Comparison of ENCODE assay signal across 1 cellular context in genomic region chrX:48854898-48855297, GRCh38.
TF ChIP-seq lines count a peak whose summit lies in the region.

No MANE protein-coding gene starts in this region.

TF ChIP-seq in H1, 55 proteins besides CTCF, POLR2A, EP300 and RAD21:
- TF ChIP-seq TAF7 (optimal IDR thresholded peaks at IDR 0.05; ENCODE audit: borderline replicate concordance, low read depth, low read length) = no peak
- TF ChIP-seq RFX5 (IDR thresholded peaks at IDR 0.05; ENCODE audit: borderline replicate concordance, low read depth, low read length) = no peak
- TF ChIP-seq SP1 (IDR thresholded peaks at IDR 0.05; ENCODE audit: low read depth, low read length) = no peak
- no peak for TF ChIP-seq ZNF274 (IDR thresholded peaks at IDR 0.05; ENCODE audit: borderline replicate concordance, extremely low read depth, low read length)
- TF ChIP-seq GTF2F1 (IDR thresholded peaks at IDR 0.05; ENCODE audit: borderline replicate concordance, low read depth, low read length) = no peak
- TF ChIP-seq, protein P1, sequence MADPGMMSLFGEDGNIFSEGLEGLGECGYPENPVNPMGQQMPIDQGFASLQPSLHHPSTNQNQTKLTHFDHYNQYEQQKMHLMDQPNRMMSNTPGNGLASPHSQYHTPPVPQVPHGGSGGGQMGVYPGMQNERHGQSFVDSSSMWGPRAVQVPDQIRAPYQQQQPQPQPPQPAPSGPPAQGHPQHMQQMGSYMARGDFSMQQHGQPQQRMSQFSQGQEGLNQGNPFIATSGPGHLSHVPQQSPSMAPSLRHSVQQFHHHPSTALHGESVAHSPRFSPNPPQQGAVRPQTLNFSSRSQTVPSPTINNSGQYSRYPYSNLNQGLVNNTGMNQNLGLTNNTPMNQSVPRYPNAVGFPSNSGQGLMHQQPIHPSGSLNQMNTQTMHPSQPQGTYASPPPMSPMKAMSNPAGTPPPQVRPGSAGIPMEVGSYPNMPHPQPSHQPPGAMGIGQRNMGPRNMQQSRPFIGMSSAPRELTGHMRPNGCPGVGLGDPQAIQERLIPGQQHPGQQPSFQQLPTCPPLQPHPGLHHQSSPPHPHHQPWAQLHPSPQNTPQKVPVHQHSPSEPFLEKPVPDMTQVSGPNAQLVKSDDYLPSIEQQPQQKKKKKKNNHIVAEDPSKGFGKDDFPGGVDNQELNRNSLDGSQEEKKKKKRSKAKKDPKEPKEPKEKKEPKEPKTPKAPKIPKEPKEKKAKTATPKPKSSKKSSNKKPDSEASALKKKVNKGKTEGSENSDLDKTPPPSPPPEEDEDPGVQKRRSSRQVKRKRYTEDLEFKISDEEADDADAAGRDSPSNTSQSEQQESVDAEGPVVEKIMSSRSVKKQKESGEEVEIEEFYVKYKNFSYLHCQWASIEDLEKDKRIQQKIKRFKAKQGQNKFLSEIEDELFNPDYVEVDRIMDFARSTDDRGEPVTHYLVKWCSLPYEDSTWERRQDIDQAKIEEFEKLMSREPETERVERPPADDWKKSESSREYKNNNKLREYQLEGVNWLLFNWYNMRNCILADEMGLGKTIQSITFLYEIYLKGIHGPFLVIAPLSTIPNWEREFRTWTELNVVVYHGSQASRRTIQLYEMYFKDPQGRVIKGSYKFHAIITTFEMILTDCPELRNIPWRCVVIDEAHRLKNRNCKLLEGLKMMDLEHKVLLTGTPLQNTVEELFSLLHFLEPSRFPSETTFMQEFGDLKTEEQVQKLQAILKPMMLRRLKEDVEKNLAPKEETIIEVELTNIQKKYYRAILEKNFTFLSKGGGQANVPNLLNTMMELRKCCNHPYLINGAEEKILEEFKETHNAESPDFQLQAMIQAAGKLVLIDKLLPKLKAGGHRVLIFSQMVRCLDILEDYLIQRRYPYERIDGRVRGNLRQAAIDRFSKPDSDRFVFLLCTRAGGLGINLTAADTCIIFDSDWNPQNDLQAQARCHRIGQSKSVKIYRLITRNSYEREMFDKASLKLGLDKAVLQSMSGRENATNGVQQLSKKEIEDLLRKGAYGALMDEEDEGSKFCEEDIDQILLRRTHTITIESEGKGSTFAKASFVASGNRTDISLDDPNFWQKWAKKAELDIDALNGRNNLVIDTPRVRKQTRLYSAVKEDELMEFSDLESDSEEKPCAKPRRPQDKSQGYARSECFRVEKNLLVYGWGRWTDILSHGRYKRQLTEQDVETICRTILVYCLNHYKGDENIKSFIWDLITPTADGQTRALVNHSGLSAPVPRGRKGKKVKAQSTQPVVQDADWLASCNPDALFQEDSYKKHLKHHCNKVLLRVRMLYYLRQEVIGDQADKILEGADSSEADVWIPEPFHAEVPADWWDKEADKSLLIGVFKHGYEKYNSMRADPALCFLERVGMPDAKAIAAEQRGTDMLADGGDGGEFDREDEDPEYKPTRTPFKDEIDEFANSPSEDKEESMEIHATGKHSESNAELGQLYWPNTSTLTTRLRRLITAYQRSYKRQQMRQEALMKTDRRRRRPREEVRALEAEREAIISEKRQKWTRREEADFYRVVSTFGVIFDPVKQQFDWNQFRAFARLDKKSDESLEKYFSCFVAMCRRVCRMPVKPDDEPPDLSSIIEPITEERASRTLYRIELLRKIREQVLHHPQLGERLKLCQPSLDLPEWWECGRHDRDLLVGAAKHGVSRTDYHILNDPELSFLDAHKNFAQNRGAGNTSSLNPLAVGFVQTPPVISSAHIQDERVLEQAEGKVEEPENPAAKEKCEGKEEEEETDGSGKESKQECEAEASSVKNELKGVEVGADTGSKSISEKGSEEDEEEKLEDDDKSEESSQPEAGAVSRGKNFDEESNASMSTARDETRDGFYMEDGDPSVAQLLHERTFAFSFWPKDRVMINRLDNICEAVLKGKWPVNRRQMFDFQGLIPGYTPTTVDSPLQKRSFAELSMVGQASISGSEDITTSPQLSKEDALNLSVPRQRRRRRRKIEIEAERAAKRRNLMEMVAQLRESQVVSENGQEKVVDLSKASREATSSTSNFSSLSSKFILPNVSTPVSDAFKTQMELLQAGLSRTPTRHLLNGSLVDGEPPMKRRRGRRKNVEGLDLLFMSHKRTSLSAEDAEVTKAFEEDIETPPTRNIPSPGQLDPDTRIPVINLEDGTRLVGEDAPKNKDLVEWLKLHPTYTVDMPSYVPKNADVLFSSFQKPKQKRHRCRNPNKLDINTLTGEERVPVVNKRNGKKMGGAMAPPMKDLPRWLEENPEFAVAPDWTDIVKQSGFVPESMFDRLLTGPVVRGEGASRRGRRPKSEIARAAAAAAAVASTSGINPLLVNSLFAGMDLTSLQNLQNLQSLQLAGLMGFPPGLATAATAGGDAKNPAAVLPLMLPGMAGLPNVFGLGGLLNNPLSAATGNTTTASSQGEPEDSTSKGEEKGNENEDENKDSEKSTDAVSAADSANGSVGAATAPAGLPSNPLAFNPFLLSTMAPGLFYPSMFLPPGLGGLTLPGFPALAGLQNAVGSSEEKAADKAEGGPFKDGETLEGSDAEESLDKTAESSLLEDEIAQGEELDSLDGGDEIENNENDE (IDR thresholded peaks at IDR 0.05; ENCODE audit: insufficient replicate concordance, low read length) = no peak
- TF ChIP-seq SUZ12 (IDR thresholded peaks at IDR 0.05; ENCODE audit: low read length) = no peak
- no peak for TF ChIP-seq PHF8 (conservative IDR thresholded peaks at IDR 0.05; ENCODE audit: low read depth, low read length)
- no peak for TF ChIP-seq JUN (IDR thresholded peaks at IDR 0.05; ENCODE audit: low read depth, low read length)
- TF ChIP-seq CHD2 (IDR thresholded peaks at IDR 0.05; ENCODE audit: low read length) = no peak
- TF ChIP-seq SRF (IDR thresholded peaks at IDR 0.05; ENCODE audit: low read depth, low read length) = no peak
- no peak for TF ChIP-seq FOSL1 (IDR thresholded peaks at IDR 0.05; ENCODE audit: insufficient read depth, low read depth, low read length)
- no peak for TF ChIP-seq BRCA1 (IDR thresholded peaks at IDR 0.05; ENCODE audit: low read depth, low read length)
- no peak for TF ChIP-seq POU5F1 (IDR thresholded peaks at IDR 0.05; ENCODE audit: low read depth, low read length)
- TF ChIP-seq SP2 (IDR thresholded peaks at IDR 0.05; ENCODE audit: low read length) = no peak
- no peak for TF ChIP-seq SAP30 (IDR thresholded peaks at IDR 0.05; ENCODE audit: insufficient read depth, insufficient replicate concordance, low read length)
- no peak for TF ChIP-seq RNF2 (IDR thresholded peaks at IDR 0.05; ENCODE audit: borderline replicate concordance, low read depth, low read length, missing control alignments, poor library complexity, severe bottlenecking)
- no peak for TF ChIP-seq CEBPB (IDR thresholded peaks at IDR 0.05; ENCODE audit: low read depth, low read length)
- no peak for TF ChIP-seq BCL11A (IDR thresholded peaks at IDR 0.05; ENCODE audit: low read depth in 2 of 2, low read length in 2 of 2)
- no peak for TF ChIP-seq GABPA (IDR thresholded peaks at IDR 0.05; ENCODE audit: borderline replicate concordance, insufficient read depth, low read length)
